10 cellular contexts compared by ENCODE assay signal in the genomic region with DNA sequence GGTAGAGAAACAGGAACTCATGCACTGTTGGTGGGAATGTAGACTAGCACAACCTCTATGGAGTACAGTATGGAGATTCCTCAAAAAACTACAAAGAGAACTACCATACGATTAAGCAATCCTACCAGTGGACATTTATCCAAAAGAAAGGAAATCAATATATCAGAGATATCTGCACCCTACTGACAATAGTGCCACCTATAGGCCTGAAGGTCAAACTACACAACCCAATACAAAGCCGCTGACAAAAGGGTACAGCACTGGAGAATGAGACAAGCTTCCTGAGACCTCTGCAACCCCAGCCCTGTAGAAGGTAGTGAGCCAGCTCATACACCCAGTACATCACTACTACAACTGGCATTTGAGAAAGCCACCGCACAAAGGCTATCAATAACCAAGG.
A peak's percentile ranks its signal among the peaks of the same experiment; 100 is the strongest.
DNase-seq lines count a peak whose midpoint lies in the region; ATAC-seq and TF ChIP-seq lines count a peak whose summit lies in the region.
"Had no signal": no experiment of that assay in that cellular context is flagged by ENCODE, and none has a peak within 500 bp of the region (broad histone marks: within the 10 kb centered on the region; RNA-seq: fewer than 3 reads in every experiment).

No MANE protein-coding gene starts in this region.

- no peak overlapping the region for H3K4me3 ChIP-seq in PC-3 (ENCODE audit: low read length)
- H3K4me3 ChIP-seq in gastroesophageal sphincter: no peak overlapping the region

- H3K27ac ChIP-seq in PC-3 (ENCODE audit: low read length) (no peak overlapping the region), gastroesophageal sphincter (no peak overlapping the region)

- no peak for TF ChIP-seq EP300 in gastroesophageal sphincter (IDR thresholded peaks at IDR 0.05)

- H3K9me2 ChIP-seq in PC-3 (replicated peaks; ENCODE audit: low read length): no peaks in the 10 kb centered on the region

- H3K9me3 ChIP-seq in PC-3 (ENCODE audit: low read length) (no peaks in the 10 kb centered on the region), gastroesophageal sphincter (peaks cover 0 to 23% (median 0%) of the 10 kb centered on the region in 3 donors)

- no peak overlapping the region for H2AFZ ChIP-seq in PC-3 (ENCODE audit: low read length)

- no TSS peak for BruUV-seq in PC-3 (replicated peaks; lab: Mats Ljungman, UMichigan)

- ATAC-seq in PC-3 (no peak), gastroesophageal sphincter (no peak), HG03175 (IDR thresholded peaks at IDR 0.05; ENCODE audit: unreplicated experiment) (no peak)
- no peak for ATAC-seq in activated T-cell treated with anti-CD3 and anti-CD28 coated beads, Interleukin-2, amount 50 U/mL, for 4 hours

- H3K4me3 Mint-ChIP-seq in activated T-cell treated with anti-CD3 and anti-CD28 coated beads, Interleukin-2, amount 50 U/mL, for 4 hours: no peak overlapping the region

- intact Hi-C loops in PC-3 (cut with micrococcal nuclease): no loop called here

- POLR2A ChIA-PET in PC-3 (lab: Charles Lee; ENCODE audit: unreplicated experiment): no interaction called here

- H3K4me2 ChIP-seq in PC-3 (ENCODE audit: low read length): no peak overlapping the region

- no peaks in the 10 kb centered on the region for H3K4me1 ChIP-seq in PC-3 (ENCODE audit: insufficient read depth, low read length)
- H3K4me1 ChIP-seq in gastroesophageal sphincter: no peaks in the 10 kb centered on the region

- 58 to 100% methylated on average over 1 to 2 of the region's 3 CpGs for WGBS in gastroesophageal sphincter (ENCODE audit: low coverage in 1 of 2), 2 donors

- H3F3A ChIP-seq in PC-3 (ENCODE audit: low read length, unreplicated experiment): no peaks in the 10 kb centered on the region

- peaks cover 3% of the 10 kb centered on the region for H3K36me3 Mint-ChIP-seq in activated T-cell treated with anti-CD3 and anti-CD28 coated beads, Interleukin-2, amount 50 U/mL, for 4 hours (ENCODE audit: insufficient read depth)

- CTCF ChIA-PET in PC-3 (lab: Charles Lee): interaction anchor here (0.6 kb wide), 1 partner anchor 10 kb away, joined by 6 read pairs; no protein-coding TSS in a partner anchor

- in situ Hi-C loops in ACHN (cut with HindIII; ENCODE audit: low pct_ligation_motif_present, low pct_unique_long_range_greater_than_20kb, low sequenced_read_pairs): no loop called here

- H3K36me3 ChIP-seq in PC-3 (ENCODE audit: low read depth, low read length): no peaks in the 10 kb centered on the region
- no peaks in the 10 kb centered on the region for H3K36me3 ChIP-seq in gastroesophageal sphincter

- TF ChIP-seq POLR2A in gastroesophageal sphincter (IDR thresholded peaks at IDR 0.05): no peak

- H3K27me3 ChIP-seq in PC-3 (ENCODE audit: low read length) (no peaks in the 10 kb centered on the region), gastroesophageal sphincter (no peaks in the 10 kb centered on the region)

- peaks cover 17% of the 10 kb centered on the region for H3K9me3 Mint-ChIP-seq in activated T-cell treated with anti-CD3 and anti-CD28 coated beads, Interleukin-2, amount 50 U/mL, for 4 hours

- peak; percentile 17 for DNase-seq in ACHN
- peak; percentile 45 for DNase-seq in PC-3
- DNase-seq in NCI-H524 (lab: John Stamatoyannopoulos, UW): no peak
- no peak for DNase-seq in activated T-cell treated with anti-CD3 and anti-CD28 coated beads, Interleukin-2, amount 50 U/mL, for 4 hours
- DNase-seq in RPMI8226: no peak
- DNase-seq: aorta, kidney glomerular epithelial cell had no signal

- no peaks in the 10 kb centered on the region for H4K20me1 ChIP-seq in PC-3 (ENCODE audit: low read length)

- H3K79me2 ChIP-seq in PC-3 (ENCODE audit: low read length): no peaks in the 10 kb centered on the region

- H3K27me3 Mint-ChIP-seq in activated T-cell treated with anti-CD3 and anti-CD28 coated beads, Interleukin-2, amount 50 U/mL, for 4 hours (ENCODE audit: low read depth): no peaks in the 10 kb centered on the region

- H3K4me1 Mint-ChIP-seq in activated T-cell treated with anti-CD3 and anti-CD28 coated beads, Interleukin-2, amount 50 U/mL, for 4 hours (ENCODE audit: low read depth): no peaks in the 10 kb centered on the region

- TF ChIP-seq CTCF in GM12872 (IDR thresholded peaks at IDR 0.05; ENCODE audit: insufficient read depth, low read depth, low read length) (peak; percentile 59), PC-3 (conservative IDR thresholded peaks at IDR 0.05; ENCODE audit: low read depth, low read length) (peak; percentile 70), gastroesophageal sphincter (IDR thresholded peaks at IDR 0.05) (peak; percentile 31 to 63 (median 38))

- H3K9ac ChIP-seq in PC-3 (ENCODE audit: low read length): no peak overlapping the region

Comparison
In these comparisons a context has a peak if more than half of its experiments do, and no peak if none do; other contexts are left out.
1. DNase-seq: peak in ACHN (single experiment) and PC-3 (single experiment); none in NCI-H524 (0 of 2), activated T-cell treated with anti-CD3 and anti-CD28 coated beads, Interleukin-2, amount 50 U/mL, for 4 hours (single experiment) and RPMI8226 (single experiment).
2. Peak in every context shown above with its lines, with median percentiles within 50 percentile points of each other: CTCF ChIP-seq.